16 cellular contexts compared by ENCODE assay signal in the genomic region with DNA sequence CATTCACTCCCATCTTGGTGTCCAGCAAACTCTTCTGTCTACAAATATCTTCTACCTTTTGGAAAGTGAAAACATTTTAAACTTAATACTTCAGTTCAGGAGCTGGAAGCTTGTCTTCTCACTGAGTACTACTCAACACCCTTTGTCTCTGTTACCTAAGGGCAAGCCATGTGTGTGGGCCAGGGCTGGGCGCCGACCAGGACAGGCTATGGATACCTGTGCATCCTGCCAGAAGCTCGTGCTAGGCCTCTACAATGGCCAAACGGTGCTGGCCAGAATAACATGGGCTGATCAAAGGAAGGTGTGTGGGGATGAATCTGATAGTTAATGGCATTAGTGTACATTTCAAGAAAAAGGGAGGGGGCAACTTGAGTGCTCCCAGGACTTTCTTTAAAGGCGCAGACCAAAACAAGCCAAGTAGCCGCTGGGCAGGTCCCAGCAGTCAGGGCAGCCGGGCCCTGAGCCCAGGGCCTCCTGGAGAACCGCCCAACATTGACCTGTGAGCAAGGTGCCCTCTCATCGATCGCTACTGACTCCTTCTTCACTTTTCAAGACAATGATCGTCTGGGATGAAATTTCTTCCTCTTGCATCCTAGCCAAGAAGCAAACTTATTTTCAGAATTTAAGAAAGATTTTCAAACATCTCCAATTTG.
"Had no signal": no experiment of that assay in that cellular context is flagged by ENCODE, and none has a peak within 500 bp of the region (broad histone marks: within the 10 kb centered on the region; RNA-seq: fewer than 3 reads in every experiment).

No MANE protein-coding gene starts in this region.

- H3K27ac ChIP-seq: cardiac muscle cell, foreskin keratinocyte, left ventricle myocardium inferior, skin epidermis had no signal

- H3K4me3 Mint-ChIP-seq: activated naive CD8-positive, alpha-beta T cell treated with anti-CD3 and anti-CD28 coated beads, Interleukin-2, amount 10 ng/mL, durations not matched to agents 7 days and 5 days; endodermal cell; naive thymus-derived CD8-positive, alpha-beta T cell; stimulated activated naive CD8-positive, alpha-beta T cell treated with anti-CD3 and anti-CD28 coated beads, Interleukin-15, amount 100 ng/mL, for 72 hours; T-helper 2 cell treated with Interferon-gamma antibody and Interleukin-4, amounts not matched to agents 5 μg/mL and 100 μg/mL, for 36 hours; type B pancreatic cell had no signal

- H3K4me1 ChIP-seq: foreskin keratinocyte, left ventricle myocardium inferior had no signal

- H3K27ac Mint-ChIP-seq: activated naive CD8-positive, alpha-beta T cell treated with anti-CD3 and anti-CD28 coated beads, Interleukin-2, amount 10 ng/mL, durations not matched to agents 7 days and 5 days; endodermal cell; T-helper 2 cell treated with Interferon-gamma antibody and Interleukin-4, amounts not matched to agents 5 μg/mL and 100 μg/mL, for 36 hours; type B pancreatic cell had no signal

- H3K4me3 ChIP-seq: cardiac muscle cell, left ventricle myocardium inferior, skin epidermis had no signal

- H3K27me3 Mint-ChIP-seq: type B pancreatic cell had no signal

- H3K9me3 Mint-ChIP-seq: endodermal cell had no signal

- DNase-seq: activated CD4-positive, alpha-beta T cell treated with anti-CD3 and anti-CD28 coated beads, Interleukin-2, amount 50 U/mL, for 48 hours; activated naive CD4-positive, alpha-beta T cell treated with Interleukin-2 at 50 U/mL for 16 hours; activated naive CD8-positive, alpha-beta T cell treated with anti-CD3 and anti-CD28 coated beads, Interleukin-2, amount 10 ng/mL, durations not matched to agents 7 days and 5 days; endodermal cell; foreskin keratinocyte; glutamatergic neuron; left ventricle myocardium inferior; naive thymus-derived CD8-positive, alpha-beta T cell; occipital lobe; posterior cingulate gyrus; stimulated activated CD4-positive, alpha-beta T cell treated with anti-CD3 and anti-CD28 coated beads, Interleukin-2, amount 100 ng/mL, for 48 hours; stimulated activated naive CD8-positive, alpha-beta T cell treated with anti-CD3 and anti-CD28 coated beads, Interleukin-15, amount 100 ng/mL, for 72 hours had no signal

- H3K9me3 ChIP-seq: left ventricle myocardium inferior had no signal

- H3K36me3 ChIP-seq: cardiac muscle cell, left ventricle myocardium inferior had no signal

- H3K36me3 Mint-ChIP-seq: type B pancreatic cell had no signal
